ENCODE assay signal across 17 cellular contexts in the genomic region with DNA sequence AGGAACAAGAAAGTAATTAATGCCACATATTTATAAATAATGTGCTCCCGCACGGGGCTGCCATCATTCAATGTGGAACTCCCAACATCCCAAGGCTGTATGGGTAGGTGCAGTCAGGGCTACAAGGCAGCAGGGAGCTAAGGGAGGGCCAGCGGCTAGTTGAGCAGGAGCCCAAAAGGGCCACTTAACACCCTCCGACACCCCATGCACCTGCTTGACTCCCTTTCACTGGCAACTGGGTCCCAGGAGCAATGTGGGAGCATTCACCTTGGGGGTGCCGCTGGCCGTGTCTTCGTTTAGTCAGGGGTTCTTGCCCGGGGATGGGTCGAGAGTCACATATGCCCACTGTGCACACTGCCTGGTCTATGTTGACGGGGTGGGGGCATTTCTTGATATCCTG. TPM values are rescaled to one million over a fixed set of nuclear protein-coding genes. Genes with fewer than 3 reads are reported as not detected.
A peak's percentile ranks its signal among the peaks of the same experiment; 100 is the strongest.
DNase-seq lines count a peak whose midpoint lies in the region; ATAC-seq and TF ChIP-seq lines count a peak whose summit lies in the region.
"Had no signal": no experiment of that assay in that cellular context is flagged by ENCODE, and none has a peak within 500 bp of the region (broad histone marks: within the 10 kb centered on the region; RNA-seq: fewer than 3 reads in every experiment).

No MANE protein-coding gene starts in this region.

- peaks cover 0 to 7% (median 0%) of the 10 kb centered on the region in 3 donors for H3K9me3 ChIP-seq in gastrocnemius medialis

- H3K4me3 ChIP-seq in gastrocnemius medialis: no peak overlapping the region

- H3K27ac ChIP-seq in gastrocnemius medialis: no peak overlapping the region

- H3K36me3 ChIP-seq in gastrocnemius medialis: no peaks in the 10 kb centered on the region

- peak; percentile 12 for DNase-seq in activated CD8-positive, alpha-beta T cell treated with anti-CD3 and anti-CD28 coated beads, Interleukin-2, amount 10 ng/mL, durations not matched to agents 7 days and 5 days
- no peak for DNase-seq in activated CD8-positive, alpha-beta T cell treated with anti-CD3 and anti-CD28 coated beads for 36 hours
- DNase-seq in HEK293T (ENCODE audit: extremely low spot score): peak; percentile 7
- peak; percentile 5 for DNase-seq in iPS-NIHi7 (ENCODE audit: extremely low spot score)
- no peak for DNase-seq in stimulated activated effector memory CD8-positive, alpha-beta T cell treated with anti-CD3 and anti-CD28 coated beads, Interleukin-12 subunit alpha, Interleukin-12 subunit beta, amount 100 ng/mL, for 72 hours (ENCODE audit: low spot score in 2 of 2)
- no peak for DNase-seq in activated naive CD4-positive, alpha-beta T cell treated with anti-CD3 and anti-CD28 coated beads, Interleukin-2, amount 50 U/mL, for 72 hours (ENCODE audit: low spot score in 2 of 2)
- DNase-seq in gastrocnemius medialis: no peak
- DNase-seq in AG08396 (ENCODE audit: low spot score): no peak
- DNase-seq: CD8-positive, alpha-beta T cell; COR-L47; DND-41; GDM1 had no signal

- no peaks in the 10 kb centered on the region for H3K4me1 ChIP-seq in gastrocnemius medialis

- H3K36me3 Mint-ChIP-seq in activated CD8-positive, alpha-beta T cell treated with anti-CD3 and anti-CD28 coated beads, Interleukin-2, amount 10 ng/mL, durations not matched to agents 7 days and 5 days (ENCODE audit: low read depth): peaks cover 3% of the 10 kb centered on the region
- H3K36me3 Mint-ChIP-seq in activated CD8-positive, alpha-beta T cell treated with anti-CD3 and anti-CD28 coated beads for 36 hours (ENCODE audit: low read depth): peaks cover 8% of the 10 kb centered on the region
- peaks cover 15% of the 10 kb centered on the region for H3K36me3 Mint-ChIP-seq in stimulated activated effector memory CD8-positive, alpha-beta T cell treated with anti-CD3 and anti-CD28 coated beads, Interleukin-12 subunit alpha, Interleukin-12 subunit beta, amount 100 ng/mL, for 72 hours
- H3K36me3 Mint-ChIP-seq in activated naive CD4-positive, alpha-beta T cell treated with anti-CD3 and anti-CD28 coated beads, Interleukin-2, amount 50 U/mL, for 72 hours: peaks cover 19 to 34% of the 10 kb centered on the region in 2 donors
- H3K36me3 Mint-ChIP-seq: CD14-positive monocyte had no signal

- intact Hi-C loops in activated CD8-positive, alpha-beta T cell treated with anti-CD3 and anti-CD28 coated beads for 36 hours (cut with micrococcal nuclease): no loop called here
- intact Hi-C loops in gastrocnemius medialis (cut with DNase I; ENCODE audit: low total_unique reads): no loop called here

- no peak overlapping the region for H3K4me3 Mint-ChIP-seq in activated CD8-positive, alpha-beta T cell treated with anti-CD3 and anti-CD28 coated beads, Interleukin-2, amount 10 ng/mL, durations not matched to agents 7 days and 5 days
- H3K4me3 Mint-ChIP-seq in activated CD8-positive, alpha-beta T cell treated with anti-CD3 and anti-CD28 coated beads for 36 hours: no peak overlapping the region
- no peak overlapping the region for H3K4me3 Mint-ChIP-seq in stimulated activated effector memory CD8-positive, alpha-beta T cell treated with anti-CD3 and anti-CD28 coated beads, Interleukin-12 subunit alpha, Interleukin-12 subunit beta, amount 100 ng/mL, for 72 hours
- H3K4me3 Mint-ChIP-seq: CD14-positive monocyte; CD8-positive, alpha-beta T cell; IgD-negative memory B cell had no signal

- CTCF ChIA-PET in activated CD8-positive, alpha-beta T cell treated with anti-CD3 and anti-CD28 coated beads, Interleukin-2, amount 10 ng/mL, durations not matched to agents 7 days and 5 days (lab: Charles Lee): no interaction called here
- CTCF ChIA-PET in activated CD8-positive, alpha-beta T cell treated with anti-CD3 and anti-CD28 coated beads for 36 hours (lab: Charles Lee): no interaction called here
- CTCF ChIA-PET in HEK293T (lab: Yijun Ruan, JAX): no interaction called here

- TF ChIP-seq CTCF in activated CD8-positive, alpha-beta T cell treated with anti-CD3 and anti-CD28 coated beads for 36 hours (IDR thresholded peaks at IDR 0.05): no peak
- no peak for TF ChIP-seq CTCF in gastrocnemius medialis (IDR thresholded peaks at IDR 0.05 in 4 of 5, conservative IDR thresholded peaks at IDR 0.05 in 1 of 5)

- POLR2A ChIA-PET in activated CD8-positive, alpha-beta T cell treated with anti-CD3 and anti-CD28 coated beads, Interleukin-2, amount 10 ng/mL, durations not matched to agents 7 days and 5 days (lab: Charles Lee): no interaction called here
- POLR2A ChIA-PET in activated CD8-positive, alpha-beta T cell treated with anti-CD3 and anti-CD28 coated beads for 36 hours (lab: Charles Lee): no interaction called here
- POLR2A ChIA-PET in HEK293T (lab: Yijun Ruan, JAX): no interaction called here

- H3K9me3 Mint-ChIP-seq in activated CD8-positive, alpha-beta T cell treated with anti-CD3 and anti-CD28 coated beads, Interleukin-2, amount 10 ng/mL, durations not matched to agents 7 days and 5 days (ENCODE audit: insufficient read depth): peaks cover 24% of the 10 kb centered on the region
- H3K9me3 Mint-ChIP-seq in activated CD8-positive, alpha-beta T cell treated with anti-CD3 and anti-CD28 coated beads for 36 hours: peaks cover 39% of the 10 kb centered on the region
- H3K9me3 Mint-ChIP-seq in stimulated activated effector memory CD8-positive, alpha-beta T cell treated with anti-CD3 and anti-CD28 coated beads, Interleukin-12 subunit alpha, Interleukin-12 subunit beta, amount 100 ng/mL, for 72 hours: peaks cover 29% of the 10 kb centered on the region
- peaks cover 20 to 25% of the 10 kb centered on the region in 2 donors for H3K9me3 Mint-ChIP-seq in activated naive CD4-positive, alpha-beta T cell treated with anti-CD3 and anti-CD28 coated beads, Interleukin-2, amount 50 U/mL, for 72 hours

- H3K27ac Mint-ChIP-seq in activated CD8-positive, alpha-beta T cell treated with anti-CD3 and anti-CD28 coated beads, Interleukin-2, amount 10 ng/mL, durations not matched to agents 7 days and 5 days: no peak overlapping the region
- no peak overlapping the region for H3K27ac Mint-ChIP-seq in activated CD8-positive, alpha-beta T cell treated with anti-CD3 and anti-CD28 coated beads for 36 hours
- H3K27ac Mint-ChIP-seq in stimulated activated effector memory CD8-positive, alpha-beta T cell treated with anti-CD3 and anti-CD28 coated beads, Interleukin-12 subunit alpha, Interleukin-12 subunit beta, amount 100 ng/mL, for 72 hours: peak overlapping the region; percentile 49
- H3K27ac Mint-ChIP-seq in activated naive CD4-positive, alpha-beta T cell treated with anti-CD3 and anti-CD28 coated beads, Interleukin-2, amount 50 U/mL, for 72 hours: no peak overlapping the region
- H3K27ac Mint-ChIP-seq: CD14-positive monocyte; CD8-positive, alpha-beta T cell had no signal

- no peak for TF ChIP-seq POLR2A in gastrocnemius medialis (IDR thresholded peaks at IDR 0.05)

- in situ Hi-C loops in gastrocnemius medialis (cut with MboI; ENCODE audit: low sequenced_read_pairs in 4 of 4): no loop called here

- H3K4me1 Mint-ChIP-seq in activated CD8-positive, alpha-beta T cell treated with anti-CD3 and anti-CD28 coated beads, Interleukin-2, amount 10 ng/mL, durations not matched to agents 7 days and 5 days (ENCODE audit: low read depth): no peaks in the 10 kb centered on the region
- H3K4me1 Mint-ChIP-seq in activated CD8-positive, alpha-beta T cell treated with anti-CD3 and anti-CD28 coated beads for 36 hours (ENCODE audit: low read depth): no peaks in the 10 kb centered on the region
- H3K4me1 Mint-ChIP-seq in stimulated activated effector memory CD8-positive, alpha-beta T cell treated with anti-CD3 and anti-CD28 coated beads, Interleukin-12 subunit alpha, Interleukin-12 subunit beta, amount 100 ng/mL, for 72 hours: peaks cover 2% of the 10 kb centered on the region
- H3K4me1 Mint-ChIP-seq: CD14-positive monocyte, IgD-negative memory B cell had no signal

- no peaks in the 10 kb centered on the region for H3K27me3 ChIP-seq in gastrocnemius medialis

- no peak for ATAC-seq in activated CD8-positive, alpha-beta T cell treated with anti-CD3 and anti-CD28 coated beads, Interleukin-2, amount 10 ng/mL, durations not matched to agents 7 days and 5 days
- no peak for ATAC-seq in activated CD8-positive, alpha-beta T cell treated with anti-CD3 and anti-CD28 coated beads for 36 hours
- ATAC-seq in stimulated activated effector memory CD8-positive, alpha-beta T cell treated with anti-CD3 and anti-CD28 coated beads, Interleukin-12 subunit alpha, Interleukin-12 subunit beta, amount 100 ng/mL, for 72 hours: no peak
- ATAC-seq in activated naive CD4-positive, alpha-beta T cell treated with anti-CD3 and anti-CD28 coated beads, Interleukin-2, amount 50 U/mL, for 72 hours: no peak
- no peak for ATAC-seq in gastrocnemius medialis
- ATAC-seq: CD8-positive, alpha-beta T cell; HCT116 had no signal

- peaks cover 21% of the 10 kb centered on the region for H3K27me3 Mint-ChIP-seq in activated CD8-positive, alpha-beta T cell treated with anti-CD3 and anti-CD28 coated beads, Interleukin-2, amount 10 ng/mL, durations not matched to agents 7 days and 5 days (ENCODE audit: low read depth)
- peaks cover 2% of the 10 kb centered on the region for H3K27me3 Mint-ChIP-seq in activated CD8-positive, alpha-beta T cell treated with anti-CD3 and anti-CD28 coated beads for 36 hours

TF ChIP-seq in HEK293T, 16 proteins besides CTCF, POLR2A, EP300 and RAD21 (continues in another document):
- TF ChIP-seq BHLHE40 (IDR thresholded peaks at IDR 0.05; ENCODE audit: borderline replicate concordance): no peak

RNA-seq across cellular contexts. Expression of gene SCART1, which starts 27.9 kb away (rescaled TPM):
- 1 to 10 TPM; 2.0 to 2.7 TPM for total RNA-seq in activated CD8-positive, alpha-beta T cell treated with anti-CD3 and anti-CD28 coated beads, Interleukin-2, amount 10 ng/mL, durations not matched to agents 7 days and 5 days
- total RNA-seq in activated CD8-positive, alpha-beta T cell treated with anti-CD3 and anti-CD28 coated beads for 36 hours: 1 to 10 TPM; 2.8 to 2.9 TPM
- 1 to 10 TPM; 2.1 to 3.8 TPM for total RNA-seq in activated naive CD4-positive, alpha-beta T cell treated with anti-CD3 and anti-CD28 coated beads, Interleukin-2, amount 50 U/mL, for 72 hours
- 1 to 10 TPM in 2 of 4 donors, under 1 TPM in 2; 0.11 to 1.4 (median 0.71) TPM for total RNA-seq in gastrocnemius medialis

RNA-seq across cellular contexts. Expression of gene CYP2E1, which starts 45.5 kb away (rescaled TPM):
- under 1 TPM in 1 of 2 experiments, not detected in 1; 0.13 TPM for total RNA-seq in activated CD8-positive, alpha-beta T cell treated with anti-CD3 and anti-CD28 coated beads, Interleukin-2, amount 10 ng/mL, durations not matched to agents 7 days and 5 days
- total RNA-seq in activated CD8-positive, alpha-beta T cell treated with anti-CD3 and anti-CD28 coated beads for 36 hours: under 1 TPM; 0.43 to 0.87 TPM
- under 1 TPM; 0.32 to 0.99 TPM for total RNA-seq in activated naive CD4-positive, alpha-beta T cell treated with anti-CD3 and anti-CD28 coated beads, Interleukin-2, amount 50 U/mL, for 72 hours
- 10 to 100 TPM in 1 of 4 donors, 1 to 10 TPM in 2, under 1 TPM in 1; 0.97 to 14.0 (median 4.4) TPM for total RNA-seq in gastrocnemius medialis
- total RNA-seq: HT-29 had no signal

RNA-seq across cellular contexts. Expression of gene SPRN, which starts 57.2 kb away (rescaled TPM):
- not detected for total RNA-seq in activated CD8-positive, alpha-beta T cell treated with anti-CD3 and anti-CD28 coated beads, Interleukin-2, amount 10 ng/mL, durations not matched to agents 7 days and 5 days
- total RNA-seq in activated CD8-positive, alpha-beta T cell treated with anti-CD3 and anti-CD28 coated beads for 36 hours: not detected
- not detected for total RNA-seq in activated naive CD4-positive, alpha-beta T cell treated with anti-CD3 and anti-CD28 coated beads, Interleukin-2, amount 50 U/mL, for 72 hours
- total RNA-seq in gastrocnemius medialis: not detected
- total RNA-seq: CD8-positive, alpha-beta T cell; H4; HT-29 had no signal

Comparison
In these comparisons a context has a peak if more than half of its experiments do, and no peak if none do; other contexts are left out.
1. DNase-seq: peak in activated CD8-positive, alpha-beta T cell treated with anti-CD3 and anti-CD28 coated beads, Interleukin-2, amount 10 ng/mL, durations not matched to agents 7 days and 5 days (single experiment), HEK293T (single experiment) and iPS-NIHi7 (single experiment); none in activated CD8-positive, alpha-beta T cell treated with anti-CD3 and anti-CD28 coated beads for 36 hours (single experiment), stimulated activated effector memory CD8-positive, alpha-beta T cell treated with anti-CD3 and anti-CD28 coated beads, Interleukin-12 subunit alpha, Interleukin-12 subunit beta, amount 100 ng/mL, for 72 hours (0 of 2), activated naive CD4-positive, alpha-beta T cell treated with anti-CD3 and anti-CD28 coated beads, Interleukin-2, amount 50 U/mL, for 72 hours (0 of 2), gastrocnemius medialis (0 of 2) and AG08396 (single experiment).